1 cellular context compared by ENCODE assay signal in genomic region chr15:97012986-97013385, GRCh38.
TF ChIP-seq lines count a peak whose summit lies in the region.

No MANE protein-coding gene starts in this region.

TF ChIP-seq in WTC11, 78 proteins besides CTCF, POLR2A, EP300 and RAD21 (continued from another document):
- TF ChIP-seq, protein P1, sequence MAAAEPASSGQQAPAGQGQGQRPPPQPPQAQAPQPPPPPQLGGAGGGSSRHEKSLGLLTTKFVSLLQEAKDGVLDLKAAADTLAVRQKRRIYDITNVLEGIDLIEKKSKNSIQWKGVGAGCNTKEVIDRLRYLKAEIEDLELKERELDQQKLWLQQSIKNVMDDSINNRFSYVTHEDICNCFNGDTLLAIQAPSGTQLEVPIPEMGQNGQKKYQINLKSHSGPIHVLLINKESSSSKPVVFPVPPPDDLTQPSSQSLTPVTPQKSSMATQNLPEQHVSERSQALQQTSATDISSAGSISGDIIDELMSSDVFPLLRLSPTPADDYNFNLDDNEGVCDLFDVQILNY (CRISPR knock-in tag; IDR thresholded peaks at IDR 0.05), result no peak
- TF ChIP-seq NR1H2 (CRISPR knock-in tag; IDR thresholded peaks at IDR 0.05), result no peak
TF ChIP-seq in WTC11: peak in this region for 0.
